In genomic region chr11:73651661-73652045, GRCh38 we compare ENCODE assay signal across 12 cellular contexts.
"Had no signal": no experiment of that assay in that cellular context is flagged by ENCODE, and none has a peak within 500 bp of the region (broad histone marks: within the 10 kb centered on the region; RNA-seq: fewer than 3 reads in every experiment).

No MANE protein-coding gene starts in this region.

- H3K27me3 ChIP-seq: colonic mucosa, testis had no signal

- H3K9me3 ChIP-seq: colonic mucosa, lower lobe of right lung, mucosa of descending colon, testis had no signal

- H3K36me3 ChIP-seq: colonic mucosa, lower lobe of right lung had no signal

- DNase-seq: activated naive CD8-positive, alpha-beta T cell treated with anti-CD3 and anti-CD28 coated beads for 36 hours; activated T-cell treated with anti-CD3 and anti-CD28 coated beads, Interleukin-2, amount 50 U/mL, for 1 hour; effector CD4-positive, alpha-beta T cell; lower lobe of right lung; mucosa of descending colon; naive thymus-derived CD8-positive, alpha-beta T cell; stimulated activated CD4-positive, alpha-beta T cell treated with anti-CD3 and anti-CD28 coated beads, Interleukin-12 subunit alpha, Interleukin-12 subunit beta, amount 100 ng/mL, for 4 hours; stimulated activated naive CD4-positive, alpha-beta T cell treated with Interleukin-2 at 50 U/mL for 16 hours; T-helper 17 cell had no signal

- ATAC-seq: activated CD4-positive, CD25-positive, alpha-beta regulatory T cell treated with anti-CD3 and anti-CD28 coated beads, Interleukin-2, amount 50 U/mL, for 24 hours; lower lobe of right lung; naive thymus-derived CD8-positive, alpha-beta T cell; T-helper 17 cell had no signal

- H3K27ac ChIP-seq: colonic mucosa, lower lobe of right lung had no signal

- H3K4me3 ChIP-seq: colonic mucosa, lower lobe of right lung, mucosa of descending colon, testis had no signal
